In the genomic region with DNA sequence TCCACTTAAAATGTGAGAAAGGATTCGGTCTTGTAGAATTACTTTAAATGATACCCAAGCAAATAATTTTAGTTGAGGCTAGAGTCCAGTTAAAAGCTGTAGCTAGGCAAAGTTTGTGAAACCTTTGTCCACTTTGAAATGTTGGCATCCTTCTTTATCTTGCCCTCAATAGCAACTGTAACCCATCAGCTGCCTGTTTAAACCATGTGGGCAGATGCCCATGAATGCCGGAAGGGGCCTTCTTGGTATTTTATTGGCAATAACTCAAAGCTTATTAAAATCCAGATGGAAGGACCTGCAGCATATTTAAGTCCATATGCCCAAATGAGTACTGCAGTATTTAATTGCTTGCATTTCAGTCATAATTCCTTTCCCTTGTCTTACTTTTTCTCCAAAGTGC, we compare ENCODE assay signal across 23 cellular contexts.
"Had no signal": no experiment of that assay in that cellular context is flagged by ENCODE, and none has a peak within 500 bp of the region (broad histone marks: within the 10 kb centered on the region; RNA-seq: fewer than 3 reads in every experiment).

No MANE protein-coding gene starts in this region.

- DNase-seq: activated CD4-positive, alpha-beta T cell treated with anti-CD3 and anti-CD28 coated beads for 48 hours; activated CD4-positive, alpha-beta T cell treated with anti-CD3 and anti-CD28 coated beads, Interleukin-2, amount 50 U/mL, for 4 hours; activated CD4-positive, CD25-positive, alpha-beta regulatory T cell treated with anti-CD3 and anti-CD28 coated beads, Interleukin-2, amount 50 U/mL, for 72 hours; activated CD8-positive, alpha-beta memory T cell treated with anti-CD3 and anti-CD28 coated beads, Interleukin-2, amount 50 U/mL, for 48 hours; activated CD8-positive, alpha-beta T cell treated with anti-CD3 and anti-CD28 coated beads, Interleukin-2, amount 10 ng/mL, durations not matched to agents 7 days and 5 days; activated naive CD4-positive, alpha-beta T cell; activated T-cell treated with anti-CD3 and anti-CD28 coated beads, Interleukin-2, amount 50 U/mL, for 1 hour; body of pancreas; cerebellar nuclear complex; Kasumi-1; KBM-7; NCI-H1105 treated with DMSO at 0.1 percent for 48 hours; NCI-H146; NCI-H187 treated with DMSO at 0.1 percent for 48 hours; NCI-H2081 treated with DMSO at 0.1 percent for 48 hours; NCI-H226; NCI-H526; NCI-H774; SHP77; T-helper 17 cell; T-helper 9 cell had no signal

- H3K9me3 ChIP-seq: ascending aorta, body of pancreas, SJSA1 had no signal

- H3K4me3 ChIP-seq: ascending aorta, body of pancreas, SJSA1 had no signal

- H3K36me3 ChIP-seq: ascending aorta, SJSA1 had no signal

- H3K4me1 ChIP-seq: ascending aorta, body of pancreas, SJSA1 had no signal

- H3K27me3 ChIP-seq: ascending aorta, body of pancreas, SJSA1 had no signal

- H3K27ac ChIP-seq: ascending aorta, body of pancreas, SJSA1 had no signal
